Comparison of ENCODE assay signal across 12 cellular contexts in the genomic region with DNA sequence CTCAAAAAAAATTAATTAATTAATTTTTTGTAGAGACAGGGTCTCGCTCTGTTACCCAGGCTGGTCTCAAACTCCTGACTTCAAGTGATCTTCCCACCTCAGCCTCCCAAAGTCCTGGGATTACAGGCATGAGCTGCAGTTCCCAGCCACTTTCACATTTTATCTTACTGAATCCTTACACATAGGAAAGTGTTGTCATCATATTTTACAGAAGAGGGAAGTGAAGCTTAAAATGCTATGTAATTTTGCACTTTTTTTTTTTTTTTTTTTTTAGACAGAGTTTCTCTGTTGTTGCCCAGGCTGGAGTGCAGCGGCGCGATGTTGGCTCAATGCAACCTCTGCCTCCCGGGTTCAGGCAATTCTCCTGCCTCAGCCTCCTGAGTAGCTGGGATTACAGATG.
"Had no signal": no experiment of that assay in that cellular context is flagged by ENCODE, and none has a peak within 500 bp of the region (broad histone marks: within the 10 kb centered on the region; RNA-seq: fewer than 3 reads in every experiment).

No MANE protein-coding gene starts in this region.

- ATAC-seq: mucosa of descending colon; naive thymus-derived CD4-positive, alpha-beta T cell had no signal

- H3K36me3 Mint-ChIP-seq: activated naive CD8-positive, alpha-beta T cell; memory B cell had no signal

- H3K9me3 ChIP-seq: mucosa of descending colon had no signal

- H3K4me3 Mint-ChIP-seq: activated naive CD8-positive, alpha-beta T cell; memory B cell had no signal

- H3K27me3 Mint-ChIP-seq: activated naive CD8-positive, alpha-beta T cell had no signal

- DNase-seq: activated CD4-positive, alpha-beta T cell treated with anti-CD3 and anti-CD28 coated beads, Interleukin-2, amount 50 U/mL, for 4 hours; amygdala; mucosa of descending colon; naive thymus-derived CD4-positive, alpha-beta T cell; retina; stimulated activated CD4-positive, alpha-beta T cell treated with anti-CD3 and anti-CD28 coated beads, Interleukin-12 subunit alpha, Interleukin-12 subunit beta, amount 100 ng/mL, for 4 hours; stimulated activated CD4-positive, alpha-beta T cell treated with anti-CD3 and anti-CD28 coated beads, Interleukin-1b, Interleukin-23, amount 100 ng/mL, for 48 hours; stimulated activated CD8-positive, alpha-beta memory T cell treated with anti-CD3 and anti-CD28 coated beads, Interleukin-4, amount 100 ng/mL, for 48 hours; stimulated activated naive CD4-positive, alpha-beta T cell had no signal

- H3K36me3 ChIP-seq: cardiac muscle cell had no signal

- H3K27ac ChIP-seq: cardiac muscle cell had no signal

- H3K4me3 ChIP-seq: cardiac muscle cell, mucosa of descending colon had no signal

- H3K27ac Mint-ChIP-seq: activated naive CD8-positive, alpha-beta T cell; memory B cell; naive thymus-derived CD4-positive, alpha-beta T cell had no signal

- H3K9me3 Mint-ChIP-seq: memory B cell; naive thymus-derived CD4-positive, alpha-beta T cell had no signal

- H3K27me3 ChIP-seq: cardiac muscle cell had no signal
